In the genomic region with DNA sequence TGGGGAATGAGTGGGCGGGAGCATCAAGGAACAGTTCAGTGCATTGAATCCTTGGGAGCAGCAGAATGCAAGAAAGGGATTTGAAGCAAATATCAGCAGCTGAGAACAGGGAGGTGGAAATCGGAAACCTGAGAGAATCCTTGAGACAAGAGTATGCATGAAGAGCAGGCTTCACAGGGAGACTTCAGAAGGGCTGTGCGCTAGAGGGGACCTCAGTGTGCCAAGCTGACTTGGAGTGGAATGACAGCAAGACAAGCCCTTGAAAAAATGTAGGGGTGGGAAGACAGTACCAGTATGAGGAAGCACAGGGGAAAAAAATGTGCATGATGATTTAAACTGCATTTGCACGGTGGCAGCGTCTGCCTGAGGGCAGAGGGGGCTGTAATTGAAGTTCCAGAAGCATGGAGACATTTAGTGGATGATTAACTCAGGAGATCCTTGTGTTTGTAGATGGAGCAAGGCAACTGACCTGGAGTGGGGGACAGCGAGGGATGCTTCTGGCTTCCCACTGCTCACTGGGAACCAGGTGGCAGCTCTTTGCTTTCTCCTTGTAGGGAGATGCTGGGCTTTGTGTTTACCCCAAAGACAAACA, we compare ENCODE assay signal across 1 cellular context.
TF ChIP-seq lines count a peak whose summit lies in the region.

No MANE protein-coding gene starts in this region.

TF ChIP-seq in HepG2, 621 proteins besides CTCF, POLR2A, EP300 and RAD21 (continued from another document):
- TF ChIP-seq ZNF407 (CRISPR knock-in tag; IDR thresholded peaks at IDR 0.05; ENCODE audit: not compliant biosample characterization): no peak
- TF ChIP-seq, protein P1, sequence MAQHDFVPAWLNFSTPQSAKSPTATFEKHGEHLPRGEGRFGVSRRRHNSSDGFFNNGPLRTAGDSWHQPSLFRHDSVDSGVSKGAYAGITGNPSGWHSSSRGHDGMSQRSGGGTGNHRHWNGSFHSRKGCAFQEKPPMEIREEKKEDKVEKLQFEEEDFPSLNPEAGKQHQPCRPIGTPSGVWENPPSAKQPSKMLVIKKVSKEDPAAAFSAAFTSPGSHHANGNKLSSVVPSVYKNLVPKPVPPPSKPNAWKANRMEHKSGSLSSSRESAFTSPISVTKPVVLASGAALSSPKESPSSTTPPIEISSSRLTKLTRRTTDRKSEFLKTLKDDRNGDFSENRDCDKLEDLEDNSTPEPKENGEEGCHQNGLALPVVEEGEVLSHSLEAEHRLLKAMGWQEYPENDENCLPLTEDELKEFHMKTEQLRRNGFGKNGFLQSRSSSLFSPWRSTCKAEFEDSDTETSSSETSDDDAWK (CRISPR knock-in tag; IDR thresholded peaks at IDR 0.05): no peak
- TF ChIP-seq NFRKB (IDR thresholded peaks at IDR 0.05): no peak
- no peak for TF ChIP-seq ZNF44 (CRISPR knock-in tag; IDR thresholded peaks at IDR 0.05)
- TF ChIP-seq ZNF878 (CRISPR knock-in tag; IDR thresholded peaks at IDR 0.05): no peak
- TF ChIP-seq ZNF414 (CRISPR knock-in tag; IDR thresholded peaks at IDR 0.05): no peak
- TF ChIP-seq SRSF9 (IDR thresholded peaks at IDR 0.05; ENCODE audit: borderline replicate concordance, insufficient read depth, low read depth, low read length, poor library complexity, severe bottlenecking): no peak
- TF ChIP-seq, protein P2, sequence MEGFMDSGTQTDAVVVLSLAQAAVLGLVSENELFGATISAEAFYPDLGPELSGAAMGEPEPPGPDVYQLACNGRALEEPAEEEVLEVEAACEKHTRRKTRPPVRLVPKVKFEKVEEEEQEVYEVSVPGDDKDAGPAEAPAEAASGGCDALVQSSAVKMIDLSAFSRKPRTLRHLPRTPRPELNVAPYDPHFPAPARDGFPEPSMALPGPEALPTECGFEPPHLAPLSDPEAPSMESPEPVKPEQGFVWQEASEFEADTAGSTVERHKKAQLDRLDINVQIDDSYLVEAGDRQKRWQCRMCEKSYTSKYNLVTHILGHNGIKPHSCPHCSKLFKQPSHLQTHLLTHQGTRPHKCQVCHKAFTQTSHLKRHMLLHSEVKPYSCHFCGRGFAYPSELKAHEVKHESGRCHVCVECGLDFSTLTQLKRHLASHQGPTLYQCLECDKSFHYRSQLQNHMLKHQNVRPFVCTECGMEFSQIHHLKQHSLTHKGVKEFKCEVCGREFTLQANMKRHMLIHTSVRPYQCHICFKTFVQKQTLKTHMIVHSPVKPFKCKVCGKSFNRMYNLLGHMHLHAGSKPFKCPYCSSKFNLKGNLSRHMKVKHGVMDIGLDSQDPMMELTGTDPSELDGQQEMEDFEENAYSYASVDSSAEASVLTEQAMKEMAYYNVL (CRISPR knock-in tag; IDR thresholded peaks at IDR 0.05; ENCODE audit: borderline replicate concordance): no peak
- no peak for TF ChIP-seq RNF2 (conservative IDR thresholded peaks at IDR 0.05; ENCODE audit: low read depth)
- TF ChIP-seq GLI4 (CRISPR knock-in tag; IDR thresholded peaks at IDR 0.05; ENCODE audit: borderline replicate concordance): no peak
- TF ChIP-seq PTBP1 (IDR thresholded peaks at IDR 0.05; ENCODE audit: low read depth, low read length, poor library complexity, severe bottlenecking): no peak
- TF ChIP-seq TSC22D2 (CRISPR knock-in tag; IDR thresholded peaks at IDR 0.05; ENCODE audit: borderline replicate concordance): no peak
- TF ChIP-seq ZNF207 (IDR thresholded peaks at IDR 0.05; ENCODE audit: borderline replicate concordance): no peak
